ENCODE assay signal across 9 cellular contexts in the genomic region with DNA sequence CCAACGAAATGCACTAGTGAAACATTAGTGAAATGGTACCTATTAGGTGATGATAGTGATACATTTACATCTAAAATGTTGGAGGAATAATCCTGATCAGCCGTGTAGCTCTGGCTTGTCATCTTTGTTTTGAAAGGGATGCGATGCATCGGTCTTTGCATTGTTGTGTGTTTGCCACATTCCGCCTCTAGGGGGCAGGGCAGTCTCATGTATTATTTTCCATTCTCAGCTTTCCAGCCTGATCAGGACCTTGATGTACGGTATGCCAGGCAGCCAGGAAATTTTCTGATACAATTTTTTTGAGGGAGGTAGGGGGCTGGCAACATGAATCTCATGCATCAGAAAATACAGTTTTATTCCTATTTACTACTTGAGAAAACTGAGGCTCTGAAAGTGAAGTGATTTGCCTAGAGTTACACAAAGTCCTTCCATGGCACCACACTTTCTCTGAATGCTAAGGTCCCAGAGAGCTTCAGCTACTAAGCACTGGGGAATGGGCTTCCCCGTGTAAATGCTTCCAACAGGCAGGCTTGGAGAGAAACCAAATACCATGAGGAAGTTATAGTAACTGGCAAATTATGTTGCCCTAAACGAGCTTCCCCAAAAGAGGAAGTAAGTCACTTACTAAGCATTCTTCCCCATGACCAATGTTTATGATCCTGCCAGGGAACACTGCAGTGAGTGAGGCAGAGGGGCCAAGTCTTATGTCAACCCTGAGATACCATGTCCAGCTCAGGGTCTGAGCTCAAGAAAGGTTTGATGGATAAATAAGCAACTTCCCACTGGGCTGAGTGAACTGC. TPM values are rescaled to one million over a fixed set of nuclear protein-coding genes. Genes with fewer than 3 reads are reported as not detected.
DNase-seq lines count a peak whose midpoint lies in the region; ATAC-seq and TF ChIP-seq lines count a peak whose summit lies in the region.
"Had no signal": no experiment of that assay in that cellular context is flagged by ENCODE, and none has a peak within 500 bp of the region (broad histone marks: within the 10 kb centered on the region; RNA-seq: fewer than 3 reads in every experiment).

No MANE protein-coding gene starts in this region.

- POLR2A ChIA-PET in naive thymus-derived CD8-positive, alpha-beta T cell (lab: Charles Lee) = no interaction called here

- peak; percentile 56 for DNase-seq in D341Med (ENCODE audit: low spot score)
- peak; percentile 53 for DNase-seq in HCEC 1CT
- peak; percentile 82 for DNase-seq in NOMO-1 treated with DMSO at 0.1 percent for 48 hours (lab: John Stamatoyannopoulos, UW; ENCODE audit: unreplicated experiment)
- peak; percentile 45 for DNase-seq in activated T-cell treated with anti-CD3 and anti-CD28 coated beads for 1 hour (ENCODE audit: low read depth)
- DNase-seq in erythroblast (lab: John Stamatoyannopoulos, UW) = peak; percentile 38 to 70
- DNase-seq in naive thymus-derived CD8-positive, alpha-beta T cell = peak; percentile 30 to 71 (median 52)
- peak; percentile 38 to 43 for DNase-seq in stimulated activated naive CD8-positive, alpha-beta T cell treated with anti-CD3 and anti-CD28 coated beads, Interleukin-15, amount 100 ng/mL, for 72 hours

- H3K36me3 Mint-ChIP-seq in naive thymus-derived CD8-positive, alpha-beta T cell = no peaks in the 10 kb centered on the region
- H3K36me3 Mint-ChIP-seq: activated naive CD4-positive, alpha-beta T cell treated with anti-CD3 and anti-CD28 coated beads, Interleukin-2, amount 50 U/mL, for 24 hours had no signal

- H3K27ac Mint-ChIP-seq in naive thymus-derived CD8-positive, alpha-beta T cell = peak overlapping the region in 1 of 10 donors; percentile 49
- H3K27ac Mint-ChIP-seq in stimulated activated naive CD8-positive, alpha-beta T cell treated with anti-CD3 and anti-CD28 coated beads, Interleukin-15, amount 100 ng/mL, for 72 hours = no peak overlapping the region
- H3K27ac Mint-ChIP-seq: activated naive CD4-positive, alpha-beta T cell treated with anti-CD3 and anti-CD28 coated beads, Interleukin-2, amount 50 U/mL, for 24 hours had no signal

- peaks cover 2 to 11% (median 5%) of the 10 kb centered on the region in 4 donors for H3K4me1 Mint-ChIP-seq in naive thymus-derived CD8-positive, alpha-beta T cell
- H3K4me1 Mint-ChIP-seq in stimulated activated naive CD8-positive, alpha-beta T cell treated with anti-CD3 and anti-CD28 coated beads, Interleukin-15, amount 100 ng/mL, for 72 hours = no peaks in the 10 kb centered on the region
- H3K4me1 Mint-ChIP-seq: activated naive CD4-positive, alpha-beta T cell treated with anti-CD3 and anti-CD28 coated beads, Interleukin-2, amount 50 U/mL, for 24 hours had no signal

- TF ChIP-seq POLR2A in erythroblast (IDR thresholded peaks at IDR 0.05; ENCODE audit: low read length) = no peak

- no peaks in the 10 kb centered on the region for H3K9me3 Mint-ChIP-seq in naive thymus-derived CD8-positive, alpha-beta T cell
- H3K9me3 Mint-ChIP-seq in stimulated activated naive CD8-positive, alpha-beta T cell treated with anti-CD3 and anti-CD28 coated beads, Interleukin-15, amount 100 ng/mL, for 72 hours = no peaks in the 10 kb centered on the region
- H3K9me3 Mint-ChIP-seq: activated naive CD4-positive, alpha-beta T cell treated with anti-CD3 and anti-CD28 coated beads, Interleukin-2, amount 50 U/mL, for 24 hours had no signal

- peaks cover 0 to 7% (median 1%) of the 10 kb centered on the region in 5 donors for H3K27me3 Mint-ChIP-seq in naive thymus-derived CD8-positive, alpha-beta T cell
- H3K27me3 Mint-ChIP-seq in stimulated activated naive CD8-positive, alpha-beta T cell treated with anti-CD3 and anti-CD28 coated beads, Interleukin-15, amount 100 ng/mL, for 72 hours = peaks cover 10% of the 10 kb centered on the region
- H3K27me3 Mint-ChIP-seq: activated naive CD4-positive, alpha-beta T cell treated with anti-CD3 and anti-CD28 coated beads, Interleukin-2, amount 50 U/mL, for 24 hours had no signal

- H3K4me3 Mint-ChIP-seq in naive thymus-derived CD8-positive, alpha-beta T cell = no peak overlapping the region
- H3K4me3 Mint-ChIP-seq in stimulated activated naive CD8-positive, alpha-beta T cell treated with anti-CD3 and anti-CD28 coated beads, Interleukin-15, amount 100 ng/mL, for 72 hours = no peak overlapping the region
- H3K4me3 Mint-ChIP-seq: activated naive CD4-positive, alpha-beta T cell treated with anti-CD3 and anti-CD28 coated beads, Interleukin-2, amount 50 U/mL, for 24 hours had no signal

- peak; percentile 57 to 64 for ATAC-seq in naive thymus-derived CD8-positive, alpha-beta T cell
- no peak for ATAC-seq in stimulated activated naive CD8-positive, alpha-beta T cell treated with anti-CD3 and anti-CD28 coated beads, Interleukin-15, amount 100 ng/mL, for 72 hours
- no peak for ATAC-seq in GM19324 (IDR thresholded peaks at IDR 0.05; ENCODE audit: low FRiP score, unreplicated experiment)

RNA-seq across cellular contexts. Expression of a gene that starts 31.8 kb away (rescaled TPM):
- total RNA-seq in naive thymus-derived CD8-positive, alpha-beta T cell = under 1 TPM; 0.36 to 0.66 TPM
- under 1 TPM; 0.08 to 0.17 (median 0.13) TPM for polyA plus RNA-seq in naive thymus-derived CD8-positive, alpha-beta T cell

Comparison
In these comparisons a context has a peak if more than half of its experiments do, and no peak if none do; other contexts are left out.
1. ATAC-seq: peak in naive thymus-derived CD8-positive, alpha-beta T cell (2 of 2); none in stimulated activated naive CD8-positive, alpha-beta T cell treated with anti-CD3 and anti-CD28 coated beads, Interleukin-15, amount 100 ng/mL, for 72 hours (single experiment) and GM19324 (single experiment).
2. Peak in every context shown above with its lines, with median percentiles within 50 percentile points of each other: DNase-seq.